In the genomic region with DNA sequence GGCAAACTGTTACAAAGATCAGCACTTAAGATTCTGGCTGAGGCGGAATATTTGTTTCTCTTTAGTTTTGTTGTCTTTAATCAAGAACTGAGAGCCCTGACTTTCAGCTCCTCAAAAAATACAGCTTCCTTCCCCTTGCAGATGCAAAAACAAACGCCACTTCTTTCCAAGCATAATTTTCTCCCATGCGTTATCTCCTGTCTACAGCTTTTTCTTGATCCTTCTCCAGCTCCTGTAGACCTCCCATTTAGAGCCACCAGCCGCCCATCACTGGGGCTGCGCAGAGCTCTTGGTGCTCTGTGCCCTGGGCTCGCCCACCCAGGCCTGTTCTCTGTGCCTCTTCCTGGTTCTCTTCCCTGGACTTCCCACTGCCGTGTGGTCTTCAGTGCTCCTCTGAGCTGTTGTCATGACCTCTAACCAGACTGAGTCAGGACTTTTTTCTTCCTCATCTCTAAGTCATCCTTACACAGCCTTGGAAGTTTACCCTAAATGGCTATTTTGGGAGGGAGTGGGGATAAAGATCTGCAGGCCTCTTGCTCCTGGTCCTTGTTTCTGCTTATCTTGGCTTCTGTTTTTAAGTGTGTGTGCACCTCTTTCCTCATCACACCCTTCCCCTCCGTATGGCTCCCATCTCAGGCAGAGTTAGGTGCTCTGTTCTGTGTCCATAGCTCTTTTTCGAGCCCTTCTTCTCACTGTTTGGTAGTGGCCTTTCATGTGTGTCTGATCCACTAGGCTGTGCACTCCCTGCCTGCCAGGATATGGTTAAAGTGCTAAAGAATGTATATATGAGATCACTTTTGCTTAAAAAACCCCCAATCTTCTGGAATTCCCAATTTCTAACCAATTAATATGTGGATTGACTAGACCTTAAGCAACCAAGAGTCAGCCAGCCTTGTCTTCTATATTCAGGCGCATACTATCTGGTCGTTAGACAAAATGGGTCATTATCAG, we compare ENCODE assay signal across 12 cellular contexts.
DNase-seq lines count a peak whose midpoint lies in the region; ATAC-seq and TF ChIP-seq lines count a peak whose summit lies in the region.
"Had no signal": no experiment of that assay in that cellular context is flagged by ENCODE, and none has a peak within 500 bp of the region (broad histone marks: within the 10 kb centered on the region; RNA-seq: fewer than 3 reads in every experiment).

No MANE protein-coding gene starts in this region.

- peaks cover 0 to 7% of the 10 kb centered on the region in 2 donors for H3K36me3 ChIP-seq in ascending aorta
- no peaks in the 10 kb centered on the region for H3K36me3 ChIP-seq in hepatocyte (replicated peaks; ENCODE audit: insufficient read depth, low read depth)
- H3K36me3 ChIP-seq in skeletal muscle tissue (ENCODE audit: control insufficient read depth in 3 of 3, insufficient read depth in 3 of 3, low read length in 3 of 3), result peaks cover 0 to 2% (median 0%) of the 10 kb centered on the region in 3 donors
- H3K36me3 ChIP-seq: vagina had no signal

- H3K4me2 ChIP-seq in hepatocyte, result no peak overlapping the region

- H3K4me1 ChIP-seq in ascending aorta (peaks cover 4 to 55% of the 10 kb centered on the region in 2 donors), hepatocyte (ENCODE audit: insufficient read depth) (peaks cover 64% of the 10 kb centered on the region), skeletal muscle tissue (ENCODE audit: control insufficient read depth in 3 of 3, insufficient read depth in 3 of 3, low read length in 3 of 3) (peaks cover 11 to 25% (median 21%) of the 10 kb centered on the region in 3 donors)

- intact Hi-C loops in ascending aorta (cut with DNase I), result no loop called here

- no peak overlapping the region for H3K9ac ChIP-seq in skeletal muscle tissue (ENCODE audit: low read depth in 1 of 3, low read length in 3 of 3)

- no peaks in the 10 kb centered on the region for H3K9me3 ChIP-seq in ascending aorta
- H3K9me3 ChIP-seq in hepatocyte (ENCODE audit: low read depth), result no peaks in the 10 kb centered on the region
- H3K9me3 ChIP-seq in skeletal muscle tissue (ENCODE audit: control insufficient read depth in 3 of 3, low read length in 3 of 3), result no peaks in the 10 kb centered on the region
- H3K9me3 ChIP-seq: vagina had no signal

- TF ChIP-seq CTCF in ascending aorta (IDR thresholded peaks at IDR 0.05) (no peak), hepatocyte (IDR thresholded peaks at IDR 0.05; ENCODE audit: poor library complexity) (no peak)

- no peaks in the 10 kb centered on the region for H3K27me3 ChIP-seq in ascending aorta
- no peaks in the 10 kb centered on the region for H3K27me3 ChIP-seq in hepatocyte
- H3K27me3 ChIP-seq in skeletal muscle tissue (ENCODE audit: control insufficient read depth in 3 of 3, insufficient read depth in 3 of 3, low read length in 3 of 3), result no peaks in the 10 kb centered on the region
- H3K27me3 ChIP-seq: vagina had no signal

- no peaks in the 10 kb centered on the region for H3K9me2 ChIP-seq in hepatocyte (replicated peaks; ENCODE audit: insufficient read depth)

- no peak for ATAC-seq in HG03571 (IDR thresholded peaks at IDR 0.05; ENCODE audit: unreplicated experiment)

- peak overlapping the region; percentile 50 to 66 for H3K27ac ChIP-seq in ascending aorta
- H3K27ac ChIP-seq in hepatocyte, result peak overlapping the region; percentile 27
- H3K27ac ChIP-seq in skeletal muscle tissue (ENCODE audit: low read depth, low read length), result peak overlapping the region; percentile 65
- H3K27ac ChIP-seq: vagina had no signal

- no peak overlapping the region for H3K4me3 ChIP-seq in ascending aorta
- no peak overlapping the region for H3K4me3 ChIP-seq in hepatocyte
- H3K4me3 ChIP-seq in skeletal muscle tissue (ENCODE audit: low read length in 3 of 3), result no peak overlapping the region
- H3K4me3 ChIP-seq: vagina had no signal

- DNase-seq in HCEC 1CT (peak; percentile 90), ascending aorta (ENCODE audit: low spot score in 2 of 2) (no peak), hepatocyte (ENCODE audit: low spot score) (no peak), activated gamma-delta T cell (lab: John Stamatoyannopoulos, UW) (no peak), NCI-H128 (lab: John Stamatoyannopoulos, UW; ENCODE audit: unreplicated experiment) (no peak)
- DNase-seq in central memory CD4-positive, alpha-beta T cell, result no peak
- DNase-seq: activated effector memory CD4-positive, alpha-beta T cell treated with Interleukin-2 at 50 U/mL for 16 hours; hippocampal formation; NCI-H1436 had no signal

- H2AFZ ChIP-seq in hepatocyte, result no peak overlapping the region

- H3K79me2 ChIP-seq in hepatocyte, result peaks cover 6% of the 10 kb centered on the region

- no peaks in the 10 kb centered on the region for H4K20me1 ChIP-seq in hepatocyte (ENCODE audit: insufficient read depth, poor library complexity, severe bottlenecking)

- WGBS in hepatocyte (ENCODE audit: low lambda C conversion rate, missing lambda C conversion rate), result 83% methylated on average over 11 of the region's 11 CpGs
